17 cellular contexts compared by ENCODE assay signal in genomic region chr17:47207143-47208067, GRCh38. TPM values are rescaled to one million over a fixed set of nuclear protein-coding genes. Genes with fewer than 3 reads are reported as not detected.
A peak's percentile ranks its signal among the peaks of the same experiment; 100 is the strongest.
DNase-seq lines count a peak whose midpoint lies in the region; ATAC-seq, FAIRE-seq and TF ChIP-seq lines count a peak whose summit lies in the region.
"Had no signal": no experiment of that assay in that cellular context is flagged by ENCODE, and none has a peak within 500 bp of the region (broad histone marks: within the 10 kb centered on the region; RNA-seq: fewer than 3 reads in every experiment).

No MANE protein-coding gene starts in this region.

- H3K4me1 ChIP-seq in naive thymus-derived CD4-positive, alpha-beta T cell (ENCODE audit: control insufficient read depth in 2 of 2, insufficient read depth in 2 of 2, low read length in 2 of 2): peaks cover 30 to 36% of the 10 kb centered on the region in 2 donors

- H3K36me3 ChIP-seq in naive thymus-derived CD4-positive, alpha-beta T cell (ENCODE audit: control insufficient read depth in 2 of 3, insufficient read depth in 3 of 3, low read length in 3 of 3): no peaks in the 10 kb centered on the region

- DNase-seq in T-helper 1 cell (no peak), D721Med (ENCODE audit: insufficient read length, low spot score) (no peak), activated B cell treated with CpG ODN at 0.5 μM for 24 hours (no peak), amygdala (lab: John Stamatoyannopoulos, UW) (no peak)
- no peak for DNase-seq in naive thymus-derived CD4-positive, alpha-beta T cell
- DNase-seq: 8988T, activated T-cell treated with anti-CD3 and anti-CD28 coated beads for 4 hours, hypothalamus, NCI-H146 had no signal

- no peaks in the 10 kb centered on the region for H3K9me3 ChIP-seq in naive thymus-derived CD4-positive, alpha-beta T cell (ENCODE audit: control insufficient read depth in 2 of 3, low read length in 3 of 3)

- H3K27ac ChIP-seq in naive thymus-derived CD4-positive, alpha-beta T cell (ENCODE audit: low read depth, low read length): peak overlapping the region; percentile 80

- intact Hi-C loops in activated B cell treated with CpG ODN at 0.5 μM for 24 hours (cut with micrococcal nuclease): loop anchor here (5.0 to 10.0 kb wide), 3 partner anchors 35 to 1987 kb away; no protein-coding TSS in a partner anchor
- intact Hi-C loops in naive thymus-derived CD4-positive, alpha-beta T cell (cut with micrococcal nuclease): no loop called here

- CTCF ChIA-PET in activated B cell treated with CpG ODN at 0.5 μM for 24 hours (lab: Charles Lee): interaction anchor here (1.9 kb wide), 1 partner anchor 108 kb away, joined by 13 read pairs; no protein-coding TSS in a partner anchor
- CTCF ChIA-PET in naive thymus-derived CD4-positive, alpha-beta T cell (lab: Charles Lee): interaction anchor here (0.7 to 1.1 kb wide), 4 partner anchors 23 to 107 kb away, joined by 3 to 4 read pairs (median 4); no protein-coding TSS in a partner anchor

- peak overlapping the region; percentile 18 for H3K27ac Mint-ChIP-seq in T-helper 1 cell treated with Interleukin-12 subunit alpha and Interleukin-12 subunit beta and Interleukin-4 antibody, amounts not matched to agents 30 μg/mL and 1 μg/mL, for 36 hours
- peak overlapping the region; percentile 98 for H3K27ac Mint-ChIP-seq in activated B cell treated with CpG ODN at 0.5 μM for 24 hours
- H3K27ac Mint-ChIP-seq in naive thymus-derived CD4-positive, alpha-beta T cell: peak overlapping the region in 8 of 9 donors; percentile 16 to 94 (median 92)

- POLR2A ChIA-PET in activated B cell treated with CpG ODN at 0.5 μM for 24 hours (lab: Charles Lee): interaction anchor here (0.6 to 5.0 kb wide), 11 partner anchors 7 to 1987 kb away, joined by 3 to 50 read pairs (median 4); partner anchors contain the start of genes CDC27 and EFCAB13
- POLR2A ChIA-PET in naive thymus-derived CD4-positive, alpha-beta T cell (lab: Charles Lee): interaction anchor here (0.6 to 2.2 kb wide), 6 partner anchors 9 to 98 kb away, joined by 3 to 9 read pairs (median 4); no protein-coding TSS in a partner anchor

- no peaks in the 10 kb centered on the region for H3K27me3 ChIP-seq in naive thymus-derived CD4-positive, alpha-beta T cell (ENCODE audit: control insufficient read depth in 2 of 2, insufficient read depth in 2 of 2, low read length in 2 of 2)

- no peak overlapping the region for H3K4me3 Mint-ChIP-seq in T-helper 1 cell treated with Interleukin-12 subunit alpha and Interleukin-12 subunit beta and Interleukin-4 antibody, amounts not matched to agents 30 μg/mL and 1 μg/mL, for 36 hours
- H3K4me3 Mint-ChIP-seq in activated B cell treated with CpG ODN at 0.5 μM for 24 hours: no peak overlapping the region
- peak overlapping the region in 1 of 10 donors; percentile 2 for H3K4me3 Mint-ChIP-seq in naive thymus-derived CD4-positive, alpha-beta T cell

- peaks cover 10% of the 10 kb centered on the region for H3K27me3 Mint-ChIP-seq in T-helper 1 cell treated with Interleukin-12 subunit alpha and Interleukin-12 subunit beta and Interleukin-4 antibody, amounts not matched to agents 30 μg/mL and 1 μg/mL, for 36 hours (ENCODE audit: low read depth)
- H3K27me3 Mint-ChIP-seq in activated B cell treated with CpG ODN at 0.5 μM for 24 hours: no peaks in the 10 kb centered on the region
- H3K27me3 Mint-ChIP-seq in naive thymus-derived CD4-positive, alpha-beta T cell: peaks cover 0 to 8% (median 0%) of the 10 kb centered on the region in 5 donors

- peak; percentile 48 for FAIRE-seq in D721Med (lab: Jason Lieb, UNC)
- FAIRE-seq: H54 had no signal

- H3K4me3 ChIP-seq in naive thymus-derived CD4-positive, alpha-beta T cell (ENCODE audit: low read length): no peak overlapping the region

- ATAC-seq in activated B cell treated with CpG ODN at 0.5 μM for 24 hours (ENCODE audit: low read depth) (no peak), GM18907 (IDR thresholded peaks at IDR 0.05; ENCODE audit: unreplicated experiment) (no peak), HG03108 (IDR thresholded peaks at IDR 0.05; ENCODE audit: unreplicated experiment) (no peak)
- no peak for ATAC-seq in naive thymus-derived CD4-positive, alpha-beta T cell
- ATAC-seq: activated CD4-positive, CD25-positive, alpha-beta regulatory T cell treated with anti-CD3 and anti-CD28 coated beads, Interleukin-2, amount 50 U/mL, for 24 hours; Right ventricle myocardium inferior had no signal

- H3K9me3 Mint-ChIP-seq in T-helper 1 cell treated with Interleukin-12 subunit alpha and Interleukin-12 subunit beta and Interleukin-4 antibody, amounts not matched to agents 30 μg/mL and 1 μg/mL, for 36 hours: no peaks in the 10 kb centered on the region
- no peaks in the 10 kb centered on the region for H3K9me3 Mint-ChIP-seq in activated B cell treated with CpG ODN at 0.5 μM for 24 hours
- no peaks in the 10 kb centered on the region for H3K9me3 Mint-ChIP-seq in naive thymus-derived CD4-positive, alpha-beta T cell

- no peak for TF ChIP-seq CTCF in D721Med (IDR thresholded peaks at IDR 0.05; ENCODE audit: insufficient read depth, missing control alignments)
- TF ChIP-seq CTCF in activated B cell treated with CpG ODN at 0.5 μM for 24 hours (IDR thresholded peaks at IDR 0.05): no peak

- no peaks in the 10 kb centered on the region for H3K36me3 Mint-ChIP-seq in T-helper 1 cell treated with Interleukin-12 subunit alpha and Interleukin-12 subunit beta and Interleukin-4 antibody, amounts not matched to agents 30 μg/mL and 1 μg/mL, for 36 hours (ENCODE audit: low read depth)
- H3K36me3 Mint-ChIP-seq in activated B cell treated with CpG ODN at 0.5 μM for 24 hours (ENCODE audit: low read depth): no peaks in the 10 kb centered on the region
- H3K36me3 Mint-ChIP-seq in naive thymus-derived CD4-positive, alpha-beta T cell: peaks cover 0 to 4% (median 0%) of the 10 kb centered on the region in 5 donors

- H3K4me1 Mint-ChIP-seq in T-helper 1 cell treated with Interleukin-12 subunit alpha and Interleukin-12 subunit beta and Interleukin-4 antibody, amounts not matched to agents 30 μg/mL and 1 μg/mL, for 36 hours (ENCODE audit: low read depth): peaks cover 36% of the 10 kb centered on the region
- H3K4me1 Mint-ChIP-seq in activated B cell treated with CpG ODN at 0.5 μM for 24 hours: peaks cover 69% of the 10 kb centered on the region
- peaks cover 28 to 53% (median 46%) of the 10 kb centered on the region in 7 donors for H3K4me1 Mint-ChIP-seq in naive thymus-derived CD4-positive, alpha-beta T cell

RNA-seq across cellular contexts. Expression of gene MYL4, which starts 1.7 kb away (rescaled TPM):
- not detected in 2 replicates for total RNA-seq in activated B cell treated with CpG ODN at 0.5 μM for 24 hours
- not detected for total RNA-seq in naive thymus-derived CD4-positive, alpha-beta T cell
- polyA plus RNA-seq in naive thymus-derived CD4-positive, alpha-beta T cell: not detected
- total RNA-seq: mononuclear cell, ureter had no signal

RNA-seq across cellular contexts. Expression of gene CDC27, which starts 18.3 kb away (rescaled TPM):
- 72.5 and 76.5 TPM in 2 replicates for total RNA-seq in activated B cell treated with CpG ODN at 0.5 μM for 24 hours
- 10 to 100 TPM; 47.4 to 98.3 (median 67.2) TPM for total RNA-seq in naive thymus-derived CD4-positive, alpha-beta T cell
- polyA plus RNA-seq in naive thymus-derived CD4-positive, alpha-beta T cell: 10 to 100 TPM; 63.4 to 85.5 TPM

RNA-seq across cellular contexts. Expression of gene ITGB3, which starts 46.2 kb away (rescaled TPM):
- total RNA-seq in activated B cell treated with CpG ODN at 0.5 μM for 24 hours: 4.1 and 4.7 TPM in 2 replicates
- total RNA-seq in naive thymus-derived CD4-positive, alpha-beta T cell: 1 to 10 TPM in 1 of 5 experiments, under 1 TPM in 2, not detected in 2; 0.41 to 6.4 (median 0.56) TPM
- not detected for polyA plus RNA-seq in naive thymus-derived CD4-positive, alpha-beta T cell

Comparison
In these comparisons a context has a peak if more than half of its experiments do, and no peak if none do; other contexts are left out.
1. H3K27ac Mint-ChIP-seq: peak in every context shown above with its lines; median percentile 98 in activated B cell treated with CpG ODN at 0.5 μM for 24 hours; 92 in naive thymus-derived CD4-positive, alpha-beta T cell; 18 in T-helper 1 cell treated with Interleukin-12 subunit alpha and Interleukin-12 subunit beta and Interleukin-4 antibody, amounts not matched to agents 30 μg/mL and 1 μg/mL, for 36 hours.